ENCODE assay signal across 12 cellular contexts in the genomic region with DNA sequence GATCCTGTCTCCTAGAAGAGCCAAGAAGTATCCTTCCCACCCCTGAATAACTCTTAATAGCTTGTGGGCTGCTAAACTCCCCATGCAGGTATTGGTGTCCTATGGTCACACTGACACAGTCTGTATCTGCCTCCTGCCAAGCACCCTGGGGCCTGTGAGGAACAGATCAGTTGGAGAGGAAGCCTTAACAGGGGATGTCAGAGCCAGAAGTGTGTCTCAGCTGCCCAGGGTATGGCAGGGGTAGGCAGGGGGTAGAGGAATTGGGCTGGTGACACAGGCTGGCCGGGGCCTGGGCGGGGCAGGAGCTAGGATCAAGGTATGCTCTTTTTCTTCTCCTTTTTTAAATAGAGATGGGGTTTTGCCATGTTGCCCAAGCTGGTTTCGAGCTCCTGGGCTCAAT.
"Had no signal": no experiment of that assay in that cellular context is flagged by ENCODE, and none has a peak within 500 bp of the region (broad histone marks: within the 10 kb centered on the region; RNA-seq: fewer than 3 reads in every experiment).

No MANE protein-coding gene starts in this region.

- H3K27ac ChIP-seq: ascending aorta, neutrophil, tibial artery had no signal

- H3K9me3 ChIP-seq: ascending aorta, neutrophil, tibial artery had no signal

- H3K4me2 ChIP-seq: smooth muscle cell had no signal

- H3K4me3 ChIP-seq: ascending aorta, lung, smooth muscle cell, tibial artery had no signal

- DNase-seq: activated CD4-positive, alpha-beta T cell treated with anti-CD3 and anti-CD28 coated beads, Interleukin-2, amount 10 ng/mL, durations not matched to agents 24 days and 14 days; activated CD8-positive, alpha-beta memory T cell treated with anti-CD3 and anti-CD28 coated beads, Interleukin-2, amount 10 ng/mL, durations not matched to agents 7 days and 5 days; activated gamma-delta T cell treated with Interleukin-2 at 50 U/mL for 16 hours; activated T-cell treated with anti-CD3 and anti-CD28 coated beads, Interleukin-2, amount 50 U/mL, for 48 hours; foreskin melanocyte; naive B cell; SW 1271 had no signal

- ATAC-seq: activated CD8-positive, alpha-beta memory T cell treated with anti-CD3 and anti-CD28 coated beads, Interleukin-2, amount 10 ng/mL, durations not matched to agents 7 days and 5 days had no signal

- H3K4me1 ChIP-seq: ascending aorta had no signal

- H3K27me3 ChIP-seq: ascending aorta, neutrophil, tibial artery had no signal
